Comparison of ENCODE assay signal across 11 cellular contexts in genomic region chr9:137088121-137088520, GRCh38. TPM values are rescaled to one million over a fixed set of nuclear protein-coding genes. Genes with fewer than 3 reads are reported as not detected.
DNase-seq lines count a peak whose midpoint lies in the region; ATAC-seq and TF ChIP-seq lines count a peak whose summit lies in the region.
"Had no signal": no experiment of that assay in that cellular context is flagged by ENCODE, and none has a peak within 500 bp of the region (broad histone marks: within the 10 kb centered on the region; RNA-seq: fewer than 3 reads in every experiment).

No MANE protein-coding gene starts in this region.

- H3K4me3 Mint-ChIP-seq in WTC11 = peak overlapping the region; percentile 85

- peaks cover 16% of the 10 kb centered on the region for H3K36me3 Mint-ChIP-seq in WTC11

- peaks cover 9% of the 10 kb centered on the region for H3K27me3 Mint-ChIP-seq in WTC11 (ENCODE audit: low read depth)

- in situ Hi-C loops in GM23248 (cut with MboI) = no loop called here

- no peaks in the 10 kb centered on the region for H3K27me3 ChIP-seq in GM23248 (replicated peaks; ENCODE audit: insufficient read depth)
- H3K27me3 ChIP-seq in hepatocyte = no peaks in the 10 kb centered on the region
- H3K27me3 ChIP-seq: gastroesophageal sphincter had no signal

- ATAC-seq in WTC11 (no peak), GM18511 (IDR thresholded peaks at IDR 0.05; ENCODE audit: unreplicated experiment) (no peak)
- ATAC-seq: gastroesophageal sphincter had no signal

- H3K9me3 ChIP-seq in GM23248 (ENCODE audit: low read depth) (no peaks in the 10 kb centered on the region), hepatocyte (ENCODE audit: low read depth) (no peaks in the 10 kb centered on the region)
- H3K9me3 ChIP-seq: gastroesophageal sphincter had no signal

- H3K4me2 ChIP-seq in GM23248 (ENCODE audit: unreplicated experiment) (peak overlapping the region; percentile 93), hepatocyte (peak overlapping the region; percentile 86)

- H2AFZ ChIP-seq in GM23248 (peak overlapping the region; percentile 72; the same call in 1 of the 2 replicates), hepatocyte (no peak overlapping the region)

- POLR2A ChIA-PET in WTC11 (lab: Charles Lee) = no interaction called here

- TF ChIP-seq CTCF in AG10803 (conservative IDR thresholded peaks at IDR 0.05; ENCODE audit: low read length) = no peak
- no peak for TF ChIP-seq CTCF in WTC11 (IDR thresholded peaks at IDR 0.05)
- TF ChIP-seq CTCF in hepatocyte (IDR thresholded peaks at IDR 0.05; ENCODE audit: poor library complexity) = no peak

- CTCF ChIA-PET in WTC11 (lab: Charles Lee) = interaction anchor here (0.6 to 8.7 kb wide), 3 partner anchors 20 to 87 kb away, joined by 3 to 177 read pairs (median 4); partner anchors contain the start of gene SAPCD2

- no peaks in the 10 kb centered on the region for H3K9me2 ChIP-seq in GM23248 (ENCODE audit: insufficient read depth)
- no peaks in the 10 kb centered on the region for H3K9me2 ChIP-seq in hepatocyte (replicated peaks; ENCODE audit: insufficient read depth)

- peak overlapping the region; percentile 26; the same call in 1 of the 2 replicates for H3K27ac Mint-ChIP-seq in WTC11

- H4K20me1 ChIP-seq in GM23248 (ENCODE audit: insufficient read depth) (no peaks in the 10 kb centered on the region), hepatocyte (ENCODE audit: insufficient read depth, poor library complexity, severe bottlenecking) (no peaks in the 10 kb centered on the region)

- H3K4me1 Mint-ChIP-seq in WTC11 = peaks cover 16% of the 10 kb centered on the region

- no peaks in the 10 kb centered on the region for H3K9me3 Mint-ChIP-seq in WTC11

- H3K79me2 ChIP-seq in GM23248 (ENCODE audit: insufficient read depth) (peaks cover 44% of the 10 kb centered on the region), hepatocyte (peaks cover 23% of the 10 kb centered on the region)

- peak overlapping the region; percentile 92; the same call in 1 of the 2 replicates for H3K9ac ChIP-seq in GM23248

- no peak overlapping the region for H3K27ac ChIP-seq in GM23248
- H3K27ac ChIP-seq in hepatocyte = no peak overlapping the region

- peak overlapping the region; percentile 78 for H3K4me3 ChIP-seq in AG10803 (ENCODE audit: low read length)
- H3K4me3 ChIP-seq in GM23248 = peak overlapping the region; percentile 79
- H3K4me3 ChIP-seq in hepatocyte = no peak overlapping the region

- no peak for DNase-seq in AG10803 (ENCODE audit: low read depth)
- DNase-seq in GM23248 = no peak
- no peak for DNase-seq in WTC11 (ENCODE audit: low spot score)
- DNase-seq in hepatocyte (ENCODE audit: low spot score) = no peak
- no peak for DNase-seq in DMS 273 treated with DMSO at 0.1 percent for 48 hours (lab: John Stamatoyannopoulos, UW)
- no peak for DNase-seq in D341Med (ENCODE audit: low spot score)
- DNase-seq in Kasumi-1 (lab: John Stamatoyannopoulos, UW) = no peak
- DNase-seq: midbrain, substantia nigra had no signal

- 91% methylated on average over 5 of the region's 5 CpGs for WGBS in GM23248 (ENCODE audit: low coverage in 1 of 2, low lambda C conversion rate in 2 of 2, missing lambda C conversion rate in 2 of 2), 2 experiments
- 93% methylated on average over 5 of the region's 5 CpGs for WGBS in hepatocyte (ENCODE audit: low lambda C conversion rate, missing lambda C conversion rate)

- H3F3A ChIP-seq in GM23248 (ENCODE audit: insufficient read depth) = peaks cover 21% of the 10 kb centered on the region

- H3K36me3 ChIP-seq in GM23248 (ENCODE audit: low read depth) (peaks cover 5% of the 10 kb centered on the region; the same call in 1 of the 2 replicates), hepatocyte (replicated peaks; ENCODE audit: insufficient read depth, low read depth) (no peaks in the 10 kb centered on the region)

- H3K4me1 ChIP-seq in GM23248 (ENCODE audit: insufficient read depth) = peaks cover 28% of the 10 kb centered on the region
- peaks cover 16% of the 10 kb centered on the region for H3K4me1 ChIP-seq in hepatocyte (ENCODE audit: insufficient read depth)

TF ChIP-seq in WTC11, 78 proteins besides CTCF, POLR2A, EP300 and RAD21:
- TF ChIP-seq ZMAT4 (CRISPR knock-in tag; IDR thresholded peaks at IDR 0.05) = no peak
- TF ChIP-seq HMGA2 (CRISPR knock-in tag; IDR thresholded peaks at IDR 0.05) = no peak
- no peak for TF ChIP-seq MXD4 (CRISPR knock-in tag; IDR thresholded peaks at IDR 0.05; ENCODE audit: borderline replicate concordance)
TF ChIP-seq in WTC11: peak in this region for 0.

RNA-seq across cellular contexts. Expression of gene MAN1B1, which starts 1.3 kb away (rescaled TPM):
- total RNA-seq in GM23248 (2014; rRNA removed; shearing (Covaris generic)) = 131 and 136 TPM in 2 replicates
- polyA plus RNA-seq in GM23248 (2016; fragmentation: Nextera tagmentation; extraction: Ambion mirVana) = 101 and 104 TPM in 2 replicates
- total RNA-seq in WTC11 (2021) = 44.9 to 57.1 TPM (median 47.1 TPM) in 3 replicates
- 54.6 and 60.8 TPM in 2 replicates for total RNA-seq in hepatocyte
- polyA plus RNA-seq in hepatocyte = 94.2 and 101 TPM in 2 replicates

RNA-seq across cellular contexts. Expression of gene UAP1L1, which starts 10.8 kb away (rescaled TPM):
- total RNA-seq in GM23248 (2014; rRNA removed; shearing (Covaris generic)) = 5.2 and 5.7 TPM in 2 replicates
- polyA plus RNA-seq in GM23248 (2016; fragmentation: Nextera tagmentation; extraction: Ambion mirVana) (4.3 and 4.5 TPM in 2 replicates), hepatocyte (39.1 and 40.1 TPM in 2 replicates)
- total RNA-seq in WTC11 (2021) (12.1 to 17.7 TPM (median 14.3 TPM) in 3 replicates), hepatocyte (11.2 and 15.6 TPM in 2 replicates)

RNA-seq across cellular contexts. Expression of gene SAPCD2, which starts 17.8 kb away (rescaled TPM):
- 5.4 TPM in 2 replicates for total RNA-seq in GM23248 (2014; rRNA removed; shearing (Covaris generic))
- polyA plus RNA-seq in GM23248 (2016; fragmentation: Nextera tagmentation; extraction: Ambion mirVana) (0.86 and 0.88 TPM in 2 replicates), hepatocyte (4.8 and 5.6 TPM in 2 replicates)
- total RNA-seq in WTC11 (2021) (52.0 to 67.0 TPM (median 53.6 TPM) in 3 replicates), hepatocyte (4.6 and 7.5 TPM in 2 replicates)

RNA-seq across cellular contexts. Expression of gene DPP7, which starts 26.4 kb away (rescaled TPM):
- 134 and 142 TPM in 2 replicates for total RNA-seq in GM23248 (2014; rRNA removed; shearing (Covaris generic))
- polyA plus RNA-seq in GM23248 (2016; fragmentation: Nextera tagmentation; extraction: Ambion mirVana) (145 and 148 TPM in 2 replicates), hepatocyte (544 and 678 TPM in 2 replicates)
- total RNA-seq in WTC11 (2021) (38.9 to 43.7 TPM (median 42.1 TPM) in 3 replicates), hepatocyte (206 and 207 TPM in 2 replicates)

RNA-seq across cellular contexts. Expression of gene ENTPD2, which starts 34.3 kb away (rescaled TPM):
- not detected in 2 replicates for total RNA-seq in GM23248 (2014; rRNA removed; shearing (Covaris generic))
- polyA plus RNA-seq in GM23248 (2016; fragmentation: Nextera tagmentation; extraction: Ambion mirVana) = not detected in 2 replicates
- 8.3 to 9.6 TPM (median 9.2 TPM) in 3 replicates for total RNA-seq in WTC11 (2021)
- 1.8 and 2.3 TPM in 2 replicates for total RNA-seq in hepatocyte
- polyA plus RNA-seq in hepatocyte = 1.1 and 3.2 TPM in 2 replicates
